Comparison of ENCODE assay signal across 23 cellular contexts in the genomic region with DNA sequence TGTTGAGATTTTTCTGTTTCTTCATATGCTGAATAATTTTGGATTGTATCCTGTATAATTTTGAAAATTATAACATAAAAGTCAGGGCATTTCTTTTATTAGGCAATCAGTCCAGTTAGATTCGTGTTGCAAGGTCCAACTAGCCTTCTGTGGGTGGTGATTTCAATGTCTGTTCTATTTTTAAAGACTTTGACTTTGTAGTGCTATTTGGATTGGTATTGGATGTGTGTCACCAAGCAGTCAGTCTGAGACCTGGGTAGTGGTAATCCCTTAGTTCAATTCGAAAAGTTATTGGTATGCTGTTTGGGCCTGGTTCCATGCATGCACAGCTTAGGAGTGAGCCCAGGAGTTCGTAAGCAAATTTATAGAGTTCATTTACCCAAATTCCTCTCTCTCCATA.
"Had no signal": no experiment of that assay in that cellular context is flagged by ENCODE, and none has a peak within 500 bp of the region (broad histone marks: within the 10 kb centered on the region; RNA-seq: fewer than 3 reads in every experiment).

No MANE protein-coding gene starts in this region.

- H3K4me1 ChIP-seq: body of pancreas, testis had no signal

- H3K27ac ChIP-seq: body of pancreas, cardiac muscle cell, hepatocyte, left ventricle myocardium inferior, parathyroid adenoma, testis had no signal

- H3K27me3 ChIP-seq: body of pancreas, cardiac muscle cell, hepatocyte, testis had no signal

- H3K36me3 ChIP-seq: cardiac muscle cell, left ventricle myocardium inferior had no signal

- H3K4me3 ChIP-seq: body of pancreas, cardiac muscle cell, hepatocyte, left ventricle myocardium inferior, testis had no signal

- FAIRE-seq: frontal cortex had no signal

- H3K9me3 ChIP-seq: body of pancreas, left ventricle myocardium inferior, testis had no signal

- DNase-seq: activated B cell treated with CpG ODN at 0.5 μM for 24 hours; activated CD4-positive, alpha-beta memory T cell treated with anti-CD3 and anti-CD28 coated beads, Interleukin-2, amount 10 ng/mL, durations not matched to agents 7 days and 5 days; activated CD4-positive, alpha-beta T cell treated with anti-CD3 and anti-CD28 coated beads for 4 hours; activated effector memory CD4-positive, alpha-beta T cell treated with anti-CD3 and anti-CD28 coated beads, Interleukin-2, amount 50 U/mL, for 16 hours; activated naive CD4-positive, alpha-beta T cell treated with anti-CD3 and anti-CD28 coated beads, Interleukin-2, amount 10 ng/mL, durations not matched to agents 7 days and 5 days; body of pancreas; dermis blood vessel endothelial cell; effector CD8-positive, alpha-beta T cell; erythroblast; glutamatergic neuron; kidney glomerular epithelial cell; left ventricle myocardium inferior; mammary epithelial cell; midbrain; stimulated activated CD4-positive, alpha-beta T cell treated with anti-CD3 and anti-CD28 coated beads, Interleukin-2, amount 100 ng/mL, for 48 hours; stimulated activated CD8-positive, alpha-beta memory T cell treated with anti-CD3 and anti-CD28 coated beads, Interleukin-4, amount 100 ng/mL, for 48 hours; stimulated activated naive B cell treated with anti-CD40 and anti-IgM and Interleukin-4, amounts not matched to agents 10 μg/mL and 1 μg/mL and 100 μg/mL, for 72 hours; T-helper 17 cell; testis had no signal
